Comparison of ENCODE assay signal across 24 cellular contexts in genomic region chr15:65339926-65340325, GRCh38. TPM values are rescaled to one million over a fixed set of nuclear protein-coding genes. Genes with fewer than 3 reads are reported as not detected.
DNase-seq lines count a peak whose midpoint lies in the region; ATAC-seq, FAIRE-seq and TF ChIP-seq lines count a peak whose summit lies in the region.
"Had no signal": no experiment of that assay in that cellular context is flagged by ENCODE, and none has a peak within 500 bp of the region (broad histone marks: within the 10 kb centered on the region; RNA-seq: fewer than 3 reads in every experiment).

No MANE protein-coding gene starts in this region.

- H2AFZ ChIP-seq in astrocyte (ENCODE audit: low read depth, low read length) = no peak overlapping the region

- H3K36me3 ChIP-seq in DOHH2 (ENCODE audit: control insufficient read depth, low read length) (no peaks in the 10 kb centered on the region), astrocyte (ENCODE audit: insufficient read depth, low read length) (no peaks in the 10 kb centered on the region), mesodermal cell (ENCODE audit: control insufficient read depth, insufficient read depth, low read length) (no peaks in the 10 kb centered on the region)
- H3K36me3 ChIP-seq: pancreas had no signal

- H3K27me3 Mint-ChIP-seq in astrocyte (ENCODE audit: low read depth, unreplicated experiment) = peaks cover 19% of the 10 kb centered on the region
- peaks cover 3% of the 10 kb centered on the region for H3K27me3 Mint-ChIP-seq in activated CD8-positive, alpha-beta T cell treated with anti-CD3 and anti-CD28 coated beads, Interleukin-2, amount 10 ng/mL, durations not matched to agents 7 days and 5 days (ENCODE audit: low read depth)

- H3K4me1 ChIP-seq in DOHH2 (ENCODE audit: control insufficient read depth, low read length) (peaks cover 42% of the 10 kb centered on the region), astrocyte (ENCODE audit: insufficient read depth, low read length) (no peaks in the 10 kb centered on the region), mesodermal cell (ENCODE audit: control insufficient read depth, insufficient read depth, low read length, poor library complexity, severe bottlenecking) (peaks cover 50% of the 10 kb centered on the region)
- H3K4me1 ChIP-seq: pancreas had no signal

- H3K27ac ChIP-seq in DOHH2 (ENCODE audit: low read depth, low read length) (no peak overlapping the region), astrocyte (ENCODE audit: low read depth, low read length) (no peak overlapping the region), mesodermal cell (ENCODE audit: low read depth, low read length, severe bottlenecking) (peak overlapping the region; percentile 17)
- H3K27ac ChIP-seq: pancreas had no signal

- H3K4me3 Mint-ChIP-seq in astrocyte (ENCODE audit: unreplicated experiment) = no peak overlapping the region
- H3K4me3 Mint-ChIP-seq in activated CD8-positive, alpha-beta T cell treated with anti-CD3 and anti-CD28 coated beads, Interleukin-2, amount 10 ng/mL, durations not matched to agents 7 days and 5 days = no peak overlapping the region
- H3K4me3 Mint-ChIP-seq: CD4-positive, alpha-beta T cell; effector memory CD8-positive, alpha-beta T cell; HFFc6 had no signal

- 0 out of 2 replicates have a peak, but pooled peaks cover 5% of the 10 kb centered on the region for H3F3A ChIP-seq in DOHH2 (ENCODE audit: control insufficient read depth, insufficient read depth)

- no peak for FAIRE-seq in astrocyte (lab: Jason Lieb, UNC)
- no peak for FAIRE-seq in D721Med (lab: Jason Lieb, UNC)
- FAIRE-seq: HepG2, pancreas had no signal

- POLR2A ChIA-PET in activated CD8-positive, alpha-beta T cell treated with anti-CD3 and anti-CD28 coated beads, Interleukin-2, amount 10 ng/mL, durations not matched to agents 7 days and 5 days (lab: Charles Lee) = no interaction called here

- no peaks in the 10 kb centered on the region for H3K9me3 Mint-ChIP-seq in astrocyte (ENCODE audit: unreplicated experiment)
- no peaks in the 10 kb centered on the region for H3K9me3 Mint-ChIP-seq in activated CD8-positive, alpha-beta T cell treated with anti-CD3 and anti-CD28 coated beads, Interleukin-2, amount 10 ng/mL, durations not matched to agents 7 days and 5 days (ENCODE audit: insufficient read depth)
- H3K9me3 Mint-ChIP-seq: CD4-positive, alpha-beta T cell; effector memory CD8-positive, alpha-beta T cell; HFFc6 had no signal

- peak; percentile 32 for DNase-seq in MV-4-11 (lab: John Stamatoyannopoulos, UW)
- DNase-seq in astrocyte (ENCODE audit: low read depth) = no peak
- no peak for DNase-seq in D721Med (ENCODE audit: insufficient read length, low spot score)
- DNase-seq in activated CD8-positive, alpha-beta T cell treated with anti-CD3 and anti-CD28 coated beads, Interleukin-2, amount 10 ng/mL, durations not matched to agents 7 days and 5 days = no peak
- DNase-seq in activated CD4-positive, alpha-beta T cell treated with anti-CD3 and anti-CD28 coated beads for 48 hours = no peak
- DNase-seq: ACHN; activated CD8-positive, alpha-beta memory T cell treated with anti-CD3 and anti-CD28 coated beads, Interleukin-2, amount 50 U/mL, for 48 hours; activated gamma-delta T cell treated with Interleukin-2 at 50 U/mL for 16 hours; CD4-positive, alpha-beta T cell; effector memory CD8-positive, alpha-beta T cell; HFFc6; MM.1S; NCI-H2081; NCI-H774; pancreas; RPMI8226; stimulated activated CD4-positive, alpha-beta T cell treated with anti-CD3 and anti-CD28 coated beads, Interleukin-2, amount 100 ng/mL, for 48 hours; substantia nigra had no signal

- H3K9me2 ChIP-seq in DOHH2 (replicated peaks; ENCODE audit: control insufficient read depth, low read length) = no peaks in the 10 kb centered on the region

- no peaks in the 10 kb centered on the region for H3K9me3 ChIP-seq in DOHH2 (ENCODE audit: control insufficient read depth, insufficient read depth, low read length)
- H3K9me3 ChIP-seq in astrocyte (ENCODE audit: insufficient read depth, low read depth, low read length) = no peaks in the 10 kb centered on the region
- no peaks in the 10 kb centered on the region for H3K9me3 ChIP-seq in mesodermal cell (ENCODE audit: control insufficient read depth, low read length)
- H3K9me3 ChIP-seq: pancreas had no signal

- no peak overlapping the region for H3K9ac ChIP-seq in astrocyte (ENCODE audit: low read length)

- H3K79me2 ChIP-seq in DOHH2 (ENCODE audit: control insufficient read depth, low read length) (no peaks in the 10 kb centered on the region), astrocyte (ENCODE audit: insufficient read depth, low read length) (no peaks in the 10 kb centered on the region)

- WGBS in mesodermal cell (ENCODE audit: insufficient coverage in 2 of 2), 2 experiments = 39% methylated on average over 6 of the region's 7 CpGs

- H4K20me1 ChIP-seq in DOHH2 (ENCODE audit: control insufficient read depth, insufficient read depth, low read depth, low read length) (no peaks in the 10 kb centered on the region), astrocyte (ENCODE audit: insufficient read depth, low read length) (no peaks in the 10 kb centered on the region)

- peaks cover 10% of the 10 kb centered on the region for H3K4me1 Mint-ChIP-seq in astrocyte (ENCODE audit: low read depth, unreplicated experiment)
- peaks cover 5% of the 10 kb centered on the region for H3K4me1 Mint-ChIP-seq in activated CD8-positive, alpha-beta T cell treated with anti-CD3 and anti-CD28 coated beads, Interleukin-2, amount 10 ng/mL, durations not matched to agents 7 days and 5 days (ENCODE audit: low read depth)

- TF ChIP-seq CTCF in DOHH2 (IDR thresholded peaks at IDR 0.05; ENCODE audit: low read depth, low read length, poor library complexity, severe bottlenecking) (no peak), astrocyte (IDR thresholded peaks at IDR 0.05; ENCODE audit: insufficient read depth, low read depth, low read length) (no peak), D721Med (IDR thresholded peaks at IDR 0.05; ENCODE audit: insufficient read depth, missing control alignments) (no peak)

- no peak for ATAC-seq in HG03045 (IDR thresholded peaks at IDR 0.05; ENCODE audit: unreplicated experiment)
- no peak for ATAC-seq in activated CD8-positive, alpha-beta T cell treated with anti-CD3 and anti-CD28 coated beads, Interleukin-2, amount 10 ng/mL, durations not matched to agents 7 days and 5 days
- ATAC-seq: effector memory CD8-positive, alpha-beta T cell; HepG2 had no signal

- H3K4me2 ChIP-seq in DOHH2 (ENCODE audit: low read length) (peak overlapping the region; percentile 45), astrocyte (ENCODE audit: low read length) (no peak overlapping the region)

- no peaks in the 10 kb centered on the region for H3K36me3 Mint-ChIP-seq in astrocyte (ENCODE audit: low read depth, unreplicated experiment)
- H3K36me3 Mint-ChIP-seq in activated CD8-positive, alpha-beta T cell treated with anti-CD3 and anti-CD28 coated beads, Interleukin-2, amount 10 ng/mL, durations not matched to agents 7 days and 5 days (ENCODE audit: low read depth) = no peaks in the 10 kb centered on the region

- H3K4me3 ChIP-seq in DOHH2 (ENCODE audit: low read length) (no peak overlapping the region), astrocyte (ENCODE audit: insufficient read depth, low read depth, low read length) (no peak overlapping the region), mesodermal cell (ENCODE audit: extremely low read depth, insufficient read depth, low read length, poor library complexity, severe bottlenecking) (no peak overlapping the region)
- H3K4me3 ChIP-seq: pancreas had no signal

- H3K27ac Mint-ChIP-seq in astrocyte (ENCODE audit: unreplicated experiment) = peak overlapping the region; percentile 4
- H3K27ac Mint-ChIP-seq in activated CD8-positive, alpha-beta T cell treated with anti-CD3 and anti-CD28 coated beads, Interleukin-2, amount 10 ng/mL, durations not matched to agents 7 days and 5 days = no peak overlapping the region
- H3K27ac Mint-ChIP-seq: CD4-positive, alpha-beta T cell; HFFc6 had no signal

- CTCF ChIA-PET in activated CD8-positive, alpha-beta T cell treated with anti-CD3 and anti-CD28 coated beads, Interleukin-2, amount 10 ng/mL, durations not matched to agents 7 days and 5 days (lab: Charles Lee) = no interaction called here

- H3K27me3 ChIP-seq in DOHH2 (ENCODE audit: control insufficient read depth, low read length) = peaks cover 21% of the 10 kb centered on the region
- peaks cover 17% of the 10 kb centered on the region for H3K27me3 ChIP-seq in astrocyte (ENCODE audit: insufficient read depth, low read length)
- H3K27me3 ChIP-seq: pancreas had no signal

RNA-seq across cellular contexts. Expression of gene RNU5B-1, which starts 35.4 kb away (rescaled TPM):
- total RNA-seq in astrocyte = 11.7 TPM in 1 of 2 replicates, not detected in the other
- 12,289 TPM for polyA plus RNA-seq in mesodermal cell (2013, experiment 1 of 2)
- polyA plus RNA-seq in mesodermal cell (2013, experiment 2 of 2) = 16,601 TPM
- total RNA-seq in activated CD8-positive, alpha-beta T cell treated with anti-CD3 and anti-CD28 coated beads, Interleukin-2, amount 10 ng/mL, durations not matched to agents 7 days and 5 days = 10 to 100 TPM in 1 of 2 experiments, not detected in 1; 19.9 TPM
- total RNA-seq: Daoy; T-helper 1 cell treated with Interleukin-12 subunit alpha and Interleukin-12 subunit beta and Interleukin-4 antibody, amounts not matched to agents 30 ng/mL and 1 ng/mL, for 36 hours had no signal
- polyA plus RNA-seq: HepG2, pancreas had no signal

RNA-seq across cellular contexts. Expression of gene IGDCC3, which starts 37.9 kb away (rescaled TPM):
- 8.4 and 11.0 TPM in 2 replicates for total RNA-seq in astrocyte
- 113 TPM for polyA plus RNA-seq in mesodermal cell (2013, experiment 1 of 2)
- 107 TPM for polyA plus RNA-seq in mesodermal cell (2013, experiment 2 of 2)
- not detected for total RNA-seq in activated CD8-positive, alpha-beta T cell treated with anti-CD3 and anti-CD28 coated beads, Interleukin-2, amount 10 ng/mL, durations not matched to agents 7 days and 5 days
- total RNA-seq: CD4-positive, alpha-beta T cell; Daoy; HFFc6; T-helper 1 cell treated with Interleukin-12 subunit alpha and Interleukin-12 subunit beta and Interleukin-4 antibody, amounts not matched to agents 30 ng/mL and 1 ng/mL, for 36 hours had no signal
- polyA plus RNA-seq: pancreas had no signal

RNA-seq across cellular contexts. Expression of gene RNU5A-1, which starts 44.1 kb away (rescaled TPM):
- not detected in 2 replicates for total RNA-seq in astrocyte
- 6,661 TPM for polyA plus RNA-seq in mesodermal cell (2013, experiment 1 of 2)
- polyA plus RNA-seq in mesodermal cell (2013, experiment 2 of 2) = 8,769 TPM
- total RNA-seq in activated CD8-positive, alpha-beta T cell treated with anti-CD3 and anti-CD28 coated beads, Interleukin-2, amount 10 ng/mL, durations not matched to agents 7 days and 5 days = not detected
- total RNA-seq: CD4-positive, alpha-beta T cell; Daoy; HFFc6; pancreas; T-helper 1 cell treated with Interleukin-12 subunit alpha and Interleukin-12 subunit beta and Interleukin-4 antibody, amounts not matched to agents 30 ng/mL and 1 ng/mL, for 36 hours had no signal
- polyA plus RNA-seq: HepG2, pancreas had no signal

RNA-seq across cellular contexts. Expression of gene PARP16, which starts 53.2 kb away (rescaled TPM):
- total RNA-seq in astrocyte = 2.7 and 4.7 TPM in 2 replicates
- 5.6 TPM for polyA plus RNA-seq in mesodermal cell (2013, experiment 1 of 2)
- 6.3 TPM for polyA plus RNA-seq in mesodermal cell (2013, experiment 2 of 2)
- 10 to 100 TPM; 17.0 to 19.3 TPM for total RNA-seq in activated CD8-positive, alpha-beta T cell treated with anti-CD3 and anti-CD28 coated beads, Interleukin-2, amount 10 ng/mL, durations not matched to agents 7 days and 5 days
